Comparison of ENCODE assay signal across 22 cellular contexts in genomic region chr18:63488160-63488559, GRCh38. TPM values are rescaled to one million over a fixed set of nuclear protein-coding genes. Genes with fewer than 3 reads are reported as not detected.
"Had no signal": no experiment of that assay in that cellular context is flagged by ENCODE, and none has a peak within 500 bp of the region (broad histone marks: within the 10 kb centered on the region; RNA-seq: fewer than 3 reads in every experiment).

No MANE protein-coding gene starts in this region.

- H3K9me3 ChIP-seq: colonic mucosa, gastroesophageal sphincter, psoas muscle had no signal

- H3K4me1 ChIP-seq: colonic mucosa, psoas muscle had no signal

- DNase-seq: colonic mucosa; effector CD4-positive, alpha-beta T cell; endodermal cell; foreskin fibroblast; immature natural killer cell; kidney; left cardiac atrium; left ventricle myocardium superior; mesenchymal stem cell; midbrain; naive B cell; occipital lobe; psoas muscle; stimulated activated CD4-positive, alpha-beta T cell treated with anti-CD3 and anti-CD28 coated beads, Interleukin-2, amount 100 ng/mL, for 24 hours; stimulated activated naive CD4-positive, alpha-beta T cell treated with Interleukin-2 at 50 U/mL for 16 hours had no signal

- H3K4me3 ChIP-seq: colonic mucosa, gastroesophageal sphincter, lung, psoas muscle, skin epidermis had no signal

- H3K27ac ChIP-seq: colonic mucosa, gastroesophageal sphincter, psoas muscle, skin epidermis had no signal

- ATAC-seq: esophagus mucosa, gastroesophageal sphincter, left cardiac atrium, left ventricle myocardium superior, psoas muscle, sciatic nerve had no signal

- H3K36me3 ChIP-seq: colonic mucosa, gastroesophageal sphincter had no signal

- H3K27me3 ChIP-seq: colonic mucosa, gastroesophageal sphincter had no signal

RNA-seq across cellular contexts. Expression of gene SERPINB5, which starts 11.4 kb away (rescaled TPM):
- total RNA-seq: cerebellum, dermis microvascular lymphatic vessel endothelial cell, kidney, left cardiac atrium, left ventricle myocardium superior, occipital lobe, psoas muscle, sciatic nerve had no signal

RNA-seq across cellular contexts. Expression of gene SERPINB12, which starts 54.0 kb away (rescaled TPM):
- total RNA-seq: cerebellum, colonic mucosa, dermis microvascular lymphatic vessel endothelial cell, endodermal cell, gastroesophageal sphincter, kidney, left cardiac atrium, left ventricle myocardium superior, lung, occipital lobe, psoas muscle, sciatic nerve had no signal
